ENCODE assay signal across 11 cellular contexts in genomic region chr1:205365086-205365485, GRCh38. TPM values are rescaled to one million over a fixed set of nuclear protein-coding genes. Genes with fewer than 3 reads are reported as not detected.
DNase-seq lines count a peak whose midpoint lies in the region; TF ChIP-seq lines count a peak whose summit lies in the region.
"Not testable (repeated sequence)": the region's sequence is repeated elsewhere in the genome, so short reads cannot be mapped to it uniquely, and the experiment has no call there.
"Had no signal": no experiment of that assay in that cellular context is flagged by ENCODE, and none has a peak within 500 bp of the region (broad histone marks: within the 10 kb centered on the region; RNA-seq: fewer than 3 reads in every experiment).

No MANE protein-coding gene starts in this region.

- not testable (repeated sequence) for H3K4me3 ChIP-seq in HEK293 (ENCODE audit: low read depth, low read length); adrenal gland; parathyroid adenoma (ENCODE audit: low read depth, low read length)

- DNase-seq in adrenal gland: not testable (repeated sequence)
- DNase-seq in mesenteric fat pad (ENCODE audit: low spot score): peak; percentile 65

- H3K27ac ChIP-seq in HEK293 (ENCODE audit: extremely low read depth, low read depth, low read length): not testable (repeated sequence)
- peak overlapping the region; percentile 76 for H3K27ac ChIP-seq in VCaP
- peak overlapping the region in 3 of 5 donors; percentile 53 to 70 (median 69) for H3K27ac ChIP-seq in adrenal gland
- H3K27ac ChIP-seq in parathyroid adenoma: peak overlapping the region; percentile 84

- H3K9ac ChIP-seq in parathyroid adenoma: not testable (repeated sequence)

- 83 to 93% (median 89%) methylated on average over 8 of the region's 8 CpGs for WGBS in adrenal gland, 4 donors

- H3K4me2 ChIP-seq in parathyroid adenoma (ENCODE audit: low read length): not testable (repeated sequence)

- intact Hi-C loops in adrenal gland (cut with DNase I): not testable (repeated sequence)

- not testable (repeated sequence) for TF ChIP-seq POLR2A in adrenal gland (IDR thresholded peaks at IDR 0.05)

- not testable (repeated sequence) for H3K4me1 ChIP-seq in HEK293 (ENCODE audit: control insufficient read depth, insufficient read depth, low read length)
- peaks cover 17 to 49% of the 10 kb centered on the region in 2 donors for H3K4me1 ChIP-seq in adrenal gland (replicated peaks in 1 of 2)
- H3K4me1 ChIP-seq in parathyroid adenoma: peaks cover 14% of the 10 kb centered on the region

- not testable (repeated sequence) for H3K36me3 ChIP-seq in HEK293 (ENCODE audit: control insufficient read depth in 2 of 2, insufficient read depth in 1 of 2, low read length in 2 of 2); adrenal gland (replicated peaks in 1 of 2); parathyroid adenoma (ENCODE audit: control insufficient read depth, insufficient read depth, low read length)

- not testable (repeated sequence) for H3K9me3 ChIP-seq in HEK293 (ENCODE audit: control insufficient read depth, insufficient read depth, low read depth, low read length); adrenal gland (replicated peaks in 1 of 3); parathyroid adenoma (ENCODE audit: control insufficient read depth, low read length)

- not testable (repeated sequence) for H2AFZ ChIP-seq in parathyroid adenoma

- not testable (repeated sequence) for TF ChIP-seq CTCF in HEK293 (tag by site-specific recombination; IDR thresholded peaks at IDR 0.05); VCaP (conservative IDR thresholded peaks at IDR 0.05); adrenal gland (IDR thresholded peaks at IDR 0.05); parathyroid adenoma (IDR thresholded peaks at IDR 0.05)

- not testable (repeated sequence) for H3K27me3 ChIP-seq in adrenal gland; parathyroid adenoma (ENCODE audit: control insufficient read depth, insufficient read depth, low read length)

- POLR2A ChIA-PET in HEK293 (lab: Yijun Ruan, JAX): not testable (repeated sequence)

- CTCF ChIA-PET in HEK293 (lab: Yijun Ruan, JAX): interaction anchor here (0.6 to 4.7 kb wide), 6 partner anchors 9 to 123 kb away, joined by 3 to 30 read pairs (median 5); partner anchors contain the start of gene KLHDC8A

- H3K79me2 ChIP-seq in parathyroid adenoma: not testable (repeated sequence)

TF ChIP-seq in HEK293, 187 proteins besides CTCF, POLR2A, EP300 and RAD21:
- peak; percentile 98 for TF ChIP-seq ZNF121 (tag by site-specific recombination; IDR thresholded peaks at IDR 0.05)
TF ChIP-seq in HEK293: peak in this region for 1; not testable (repeated sequence) for 186.

RNA-seq across cellular contexts. Expression of gene KLHDC8A, which starts 8.4 kb away (rescaled TPM):
- total RNA-seq in adrenal gland (10 to 100 TPM; 18.2 to 74.9 (median 43.8) TPM), mesenteric fat pad (not detected)
- 10 to 100 TPM; 24.6 to 60.9 (median 32.2) TPM for polyA plus RNA-seq in adrenal gland
- total RNA-seq: A673; Caco-2; Calu3; CD4-positive, alpha-beta T cell; CD8-positive, alpha-beta T cell had no signal

RNA-seq across cellular contexts. Expression of gene NUAK2, which starts 43.5 kb away (rescaled TPM):
- 1 to 10 TPM; 1.7 to 9.9 (median 7.2) TPM for total RNA-seq in adrenal gland
- 1 to 10 TPM in 2 of 3 donors, under 1 TPM in 1; 0.95 to 1.9 (median 1.8) TPM for polyA plus RNA-seq in adrenal gland
- total RNA-seq in mesenteric fat pad: 1.6 TPM

RNA-seq across cellular contexts. Expression of gene LEMD1, which starts 56.8 kb away (rescaled TPM):
- total RNA-seq in adrenal gland (not detected), mesenteric fat pad (not detected)
- under 1 TPM in 1 of 3 donors, not detected in 2; 0.64 TPM for polyA plus RNA-seq in adrenal gland
- total RNA-seq: Caco-2; CD4-positive, alpha-beta T cell; CD8-positive, alpha-beta T cell had no signal
- polyA plus RNA-seq: AG04450 had no signal

Comparison
In these comparisons a context has a peak if more than half of its experiments do, and no peak if none do; other contexts are left out.
1. RNA of gene KLHDC8A, which starts 8.4 kb away (total RNA-seq): 18.2 to 74.9 TPM in adrenal gland; not detected in mesenteric fat pad (single experiment); every median in the first group is over 10 times any median in the second.